ENCODE assay signal across 1 cellular context in genomic region chr17:66422181-66422580, GRCh38.
TF ChIP-seq lines count a peak whose summit lies in the region.

No MANE protein-coding gene starts in this region.

TF ChIP-seq in SK-N-SH, 30 proteins besides CTCF, POLR2A, EP300 and RAD21 (continued from another document):
- TF ChIP-seq REST (IDR thresholded peaks at IDR 0.05; ENCODE audit: low read depth, low read length) = no peak
